8 cellular contexts compared by ENCODE assay signal in the genomic region with DNA sequence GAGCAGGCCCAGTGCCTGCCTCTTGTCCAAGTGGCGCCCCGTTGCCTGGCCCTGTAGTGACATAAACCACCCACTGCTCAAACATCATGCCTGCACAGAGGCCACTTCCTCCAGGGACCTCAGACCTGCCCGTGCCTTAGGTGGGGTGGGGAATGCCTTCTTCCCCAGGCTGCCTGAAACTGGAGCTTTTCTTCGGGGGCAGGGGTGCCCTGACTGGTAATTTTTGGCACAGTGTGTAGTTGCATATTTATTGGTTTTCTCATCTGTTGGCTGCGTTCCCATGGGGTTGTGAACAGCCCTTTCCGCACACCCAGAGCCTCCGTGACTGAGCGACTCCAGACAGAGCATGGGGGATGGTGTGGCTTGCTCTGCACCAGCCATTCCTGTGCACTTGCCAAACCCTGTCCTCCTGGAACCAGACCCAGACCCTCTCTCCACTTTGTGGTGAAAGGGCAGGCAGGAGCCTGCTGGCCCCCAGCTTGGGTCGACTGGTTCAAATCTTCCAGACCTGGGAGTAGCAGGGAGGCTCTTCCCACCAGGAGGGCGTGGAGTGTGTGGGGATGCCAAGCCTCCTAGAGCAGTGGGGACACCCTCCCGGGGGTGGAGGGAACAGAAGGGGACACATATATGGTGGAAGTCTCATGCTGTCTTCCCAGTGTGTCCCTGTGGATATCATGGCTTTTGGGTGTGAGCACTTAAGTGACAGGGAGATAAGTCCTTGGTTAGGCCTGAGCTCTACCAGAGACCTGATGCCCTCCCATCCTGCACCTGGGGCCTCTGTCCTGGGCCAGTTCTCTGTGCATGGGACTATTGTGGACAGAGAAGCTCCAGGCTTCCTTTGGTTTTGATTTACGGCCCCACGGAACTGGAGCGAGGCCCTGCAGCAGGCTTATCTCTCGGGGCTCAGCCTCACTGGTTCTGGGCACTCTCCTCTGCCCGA. TPM values are rescaled to one million over a fixed set of nuclear protein-coding genes. Genes with fewer than 3 reads are reported as not detected.
DNase-seq lines count a peak whose midpoint lies in the region; ATAC-seq and TF ChIP-seq lines count a peak whose summit lies in the region.

No MANE protein-coding gene starts in this region.

- H2BK12ac ChIP-seq in H9 (ENCODE audit: insufficient read length, low read depth, low read length) = no peak overlapping the region

- H3K14ac ChIP-seq in H9 (ENCODE audit: insufficient read depth, low read length) = no peak overlapping the region; the same call in 1 of the 2 replicates

- H3K4me2 ChIP-seq in H9 (ENCODE audit: insufficient read depth, insufficient read length, low read length) = no peak overlapping the region
- no peak overlapping the region for H3K4me2 ChIP-seq in GM23338

- peaks cover 17 to 21% of the 10 kb centered on the region in 2 experiments for H3K4me1 Mint-ChIP-seq in H9
- H3K4me1 Mint-ChIP-seq in stimulated activated memory B cell treated with anti-CD40 and anti-IgM and Interleukin-4, amounts not matched to agents 10 μg/mL and 1 μg/mL and 100 μg/mL, for 72 hours = peaks cover 28% of the 10 kb centered on the region
- H3K4me1 Mint-ChIP-seq in activated T-cell treated with anti-CD3 and anti-CD28 coated beads, Interleukin-2, amount 50 U/mL, for 4 hours (ENCODE audit: low read depth) = peaks cover 2% of the 10 kb centered on the region
- peaks cover 20% of the 10 kb centered on the region for H3K4me1 Mint-ChIP-seq in GM23338

- H3K79me2 ChIP-seq in H9 (ENCODE audit: insufficient read depth, low read length) (no peaks in the 10 kb centered on the region), GM23338 (replicated peaks; ENCODE audit: insufficient read depth) (peaks cover 49% of the 10 kb centered on the region)

- no peaks in the 10 kb centered on the region for H3K36me3 ChIP-seq in RWPE2 (ENCODE audit: low read depth)
- no peaks in the 10 kb centered on the region for H3K36me3 ChIP-seq in GM23338 (ENCODE audit: insufficient read depth)

- H3K9me3 ChIP-seq in H9 (ENCODE audit: control insufficient read depth, low read depth, low read length) (no peaks in the 10 kb centered on the region), RWPE2 (ENCODE audit: severe bottlenecking) (no peaks in the 10 kb centered on the region)

- no peak overlapping the region for H3K4me3 Mint-ChIP-seq in H9
- H3K4me3 Mint-ChIP-seq in stimulated activated memory B cell treated with anti-CD40 and anti-IgM and Interleukin-4, amounts not matched to agents 10 μg/mL and 1 μg/mL and 100 μg/mL, for 72 hours = no peak overlapping the region
- no peak overlapping the region for H3K4me3 Mint-ChIP-seq in activated T-cell treated with anti-CD3 and anti-CD28 coated beads, Interleukin-2, amount 50 U/mL, for 4 hours
- no peak overlapping the region for H3K4me3 Mint-ChIP-seq in GM23338

- H2BK15ac ChIP-seq in H9 (ENCODE audit: low read depth, low read length) = no peak overlapping the region

- peak; percentile 83 for ATAC-seq in RWPE2 (ENCODE audit: low read depth)
- ATAC-seq in Right ventricle myocardium superior (ENCODE audit: poor library complexity) = peak; percentile 63
- peak; percentile 18 for ATAC-seq in stimulated activated memory B cell treated with anti-CD40 and anti-IgM and Interleukin-4, amounts not matched to agents 10 μg/mL and 1 μg/mL and 100 μg/mL, for 72 hours
- ATAC-seq in activated T-cell treated with anti-CD3 and anti-CD28 coated beads, Interleukin-2, amount 50 U/mL, for 4 hours = no peak
- ATAC-seq in GM23338 = no peak; the same call in 2 of the 3 replicates

- H3F3A ChIP-seq in GM23338 (replicated peaks; ENCODE audit: low read depth) = no peaks in the 10 kb centered on the region

- H3K79me1 ChIP-seq in H9 (ENCODE audit: insufficient read depth, low read depth, low read length, poor library complexity, severe bottlenecking) = no peaks in the 10 kb centered on the region

- H3T11ph ChIP-seq in H9 (ENCODE audit: low read length) = no peak overlapping the region

- H3K27ac ChIP-seq in H9 (ENCODE audit: insufficient read length, low read depth, low read length) (no peak overlapping the region), RWPE2 (ENCODE audit: poor library complexity, severe bottlenecking) (peak overlapping the region; percentile 63), GM23338 (ENCODE audit: low read depth) (no peak overlapping the region)

- no peak overlapping the region for H4K8ac ChIP-seq in H9 (replicated peaks; ENCODE audit: insufficient read length, low read depth, low read length)

- H2BK5ac ChIP-seq in H9 (ENCODE audit: insufficient read length, low read length) = no peak overlapping the region

- no peak overlapping the region for H4K91ac ChIP-seq in H9 (ENCODE audit: insufficient read length, low read depth, low read length)

- H2BK120ac ChIP-seq in H9 (ENCODE audit: low read depth, low read length, poor library complexity, severe bottlenecking) = no peak overlapping the region

- TF ChIP-seq CTCF in H9 (conservative IDR thresholded peaks at IDR 0.05) (no peak), RWPE2 (IDR thresholded peaks at IDR 0.05; ENCODE audit: poor library complexity, severe bottlenecking) (no peak), GM23338 (conservative IDR thresholded peaks at IDR 0.05; ENCODE audit: low read depth in 2 of 2) (no peak)

- no peak overlapping the region for H3K9ac ChIP-seq in H9 (ENCODE audit: extremely low read depth, insufficient read length, low read length)

- no peak overlapping the region for H3K56ac ChIP-seq in H9 (ENCODE audit: insufficient read length, low read depth, low read length)

- H3K27me3 Mint-ChIP-seq in H9 (ENCODE audit: low read depth) (no peaks in the 10 kb centered on the region), GM23338 (ENCODE audit: insufficient read depth, low read depth, poor library complexity) (peaks cover 20% of the 10 kb centered on the region)
- peaks cover 40% of the 10 kb centered on the region for H3K27me3 Mint-ChIP-seq in stimulated activated memory B cell treated with anti-CD40 and anti-IgM and Interleukin-4, amounts not matched to agents 10 μg/mL and 1 μg/mL and 100 μg/mL, for 72 hours
- peaks cover 2% of the 10 kb centered on the region for H3K27me3 Mint-ChIP-seq in activated T-cell treated with anti-CD3 and anti-CD28 coated beads, Interleukin-2, amount 50 U/mL, for 4 hours (ENCODE audit: low read depth)

- H4K5ac ChIP-seq in H9 (ENCODE audit: insufficient read length, low read depth, low read length) = no peak overlapping the region

- H3K27me3 ChIP-seq in H9 (ENCODE audit: insufficient read depth, low read length) = no peaks in the 10 kb centered on the region
- no peaks in the 10 kb centered on the region for H3K27me3 ChIP-seq in RWPE2 (ENCODE audit: insufficient read depth, poor library complexity, severe bottlenecking)
- no peaks in the 10 kb centered on the region for H3K27me3 ChIP-seq in GM23338 (ENCODE audit: insufficient read depth)

- no peak overlapping the region for H3K4ac ChIP-seq in H9 (ENCODE audit: low read depth, low read length)

- no peak for DNase-seq in H9
- DNase-seq in RWPE2 (ENCODE audit: low spot score) = peak; percentile 94
- peak; percentile 40 for DNase-seq in Right ventricle myocardium superior
- no peak for DNase-seq in activated T-cell treated with anti-CD3 and anti-CD28 coated beads, Interleukin-2, amount 50 U/mL, for 4 hours
- no peak for DNase-seq in NCI-H2227 treated with DMSO at 0.1 percent for 48 hours (lab: John Stamatoyannopoulos, UW)
- DNase-seq in NCI-H524 treated with DMSO at 0.1 percent for 48 hours (lab: John Stamatoyannopoulos, UW) = no peak
- no peak for DNase-seq in GM23338 (ENCODE audit: low spot score)

- H2AK5ac ChIP-seq in H9 (ENCODE audit: insufficient read length, low read length) = no peak overlapping the region

- no peaks in the 10 kb centered on the region for H3K9me2 ChIP-seq in GM23338 (ENCODE audit: insufficient read depth)

- H3K23ac ChIP-seq in H9 (ENCODE audit: insufficient read length, low read depth, low read length) = no peak overlapping the region

- H4K20me1 ChIP-seq in H9 (ENCODE audit: control insufficient read depth, insufficient read depth, insufficient read length) = no peaks in the 10 kb centered on the region
- peaks cover 7% of the 10 kb centered on the region for H4K20me1 ChIP-seq in GM23338 (replicated peaks; ENCODE audit: insufficient read depth)

- peaks cover 0 to 2% (median 0%) of the 10 kb centered on the region in 3 experiments; a peak in 1 of 7 replicates for H3K36me3 Mint-ChIP-seq in H9 (ENCODE audit: insufficient read depth in 1 of 3, low read depth in 3 of 3)
- H3K36me3 Mint-ChIP-seq in stimulated activated memory B cell treated with anti-CD40 and anti-IgM and Interleukin-4, amounts not matched to agents 10 μg/mL and 1 μg/mL and 100 μg/mL, for 72 hours = no peaks in the 10 kb centered on the region
- no peaks in the 10 kb centered on the region for H3K36me3 Mint-ChIP-seq in activated T-cell treated with anti-CD3 and anti-CD28 coated beads, Interleukin-2, amount 50 U/mL, for 4 hours (ENCODE audit: insufficient read depth)
- H3K36me3 Mint-ChIP-seq in GM23338 (ENCODE audit: low read depth) = no peaks in the 10 kb centered on the region; the same call in 2 of the 3 replicates

- H3K9me3 Mint-ChIP-seq in H9 (no peaks in the 10 kb centered on the region), GM23338 (no peaks in the 10 kb centered on the region; the same call in 2 of the 3 replicates)
- no peaks in the 10 kb centered on the region for H3K9me3 Mint-ChIP-seq in stimulated activated memory B cell treated with anti-CD40 and anti-IgM and Interleukin-4, amounts not matched to agents 10 μg/mL and 1 μg/mL and 100 μg/mL, for 72 hours
- H3K9me3 Mint-ChIP-seq in activated T-cell treated with anti-CD3 and anti-CD28 coated beads, Interleukin-2, amount 50 U/mL, for 4 hours = no peaks in the 10 kb centered on the region

- no peak overlapping the region for H2BK20ac ChIP-seq in H9 (ENCODE audit: low read depth, low read length, poor library complexity, severe bottlenecking)

- intact Hi-C loops in Right ventricle myocardium superior (cut with DNase I) = no loop called here

- H3K27ac Mint-ChIP-seq in H9 = peak overlapping the region in 2 of 3 experiments; percentile 47 to 70; a peak in 2 of 7 replicates
- no peak overlapping the region for H3K27ac Mint-ChIP-seq in stimulated activated memory B cell treated with anti-CD40 and anti-IgM and Interleukin-4, amounts not matched to agents 10 μg/mL and 1 μg/mL and 100 μg/mL, for 72 hours
- H3K27ac Mint-ChIP-seq in GM23338 = no peak overlapping the region

- H3K23me2 ChIP-seq in H9 (ENCODE audit: insufficient read length, low read depth, low read length, poor library complexity, severe bottlenecking) = no peaks in the 10 kb centered on the region

- H3K18ac ChIP-seq in H9 (ENCODE audit: insufficient read length, low read depth, low read length) = no peak overlapping the region

- peaks cover 3% of the 10 kb centered on the region; the same call in 1 of the 2 replicates for H3K4me1 ChIP-seq in H9 (ENCODE audit: insufficient read depth, low read length)
- H3K4me1 ChIP-seq in RWPE2 (ENCODE audit: insufficient read depth, poor library complexity, severe bottlenecking) = peaks cover 25% of the 10 kb centered on the region
- 0 out of 2 replicates have a peak, but pooled peaks cover 4% of the 10 kb centered on the region for H3K4me1 ChIP-seq in GM23338 (ENCODE audit: insufficient read depth)

- H2AFZ ChIP-seq in H9 (ENCODE audit: low read length) = no peak overlapping the region
- no peak overlapping the region for H2AFZ ChIP-seq in GM23338

- WGBS in H9 (ENCODE audit: extremely low coverage, insufficient read length, low lambda C conversion rate) = no CpG with 5 or more reads among the region's 16 CpGs

- no peak overlapping the region for H3K4me3 ChIP-seq in RWPE2 (ENCODE audit: severe bottlenecking)
- no peak overlapping the region for H3K4me3 ChIP-seq in GM23338

RNA-seq across cellular contexts. Expression of a gene that starts 39.6 kb away (rescaled TPM):
- total RNA-seq in H9 (2021) = 69.4 and 70.5 TPM in 2 replicates
- 222 TPM for total RNA-seq in Right ventricle myocardium superior
- 1 to 10 TPM; 2.7 to 3.3 (median 3.0) TPM for total RNA-seq in activated T-cell treated with anti-CD3 and anti-CD28 coated beads, Interleukin-2, amount 50 U/mL, for 4 hours
- 93.4 and 102 TPM in 2 replicates for total RNA-seq in GM23338 (2014; rRNA removed; shearing (Covaris generic))
- 56.4 and 61.7 TPM in 2 replicates for polyA plus RNA-seq in GM23338 (2016; fragmentation: Nextera tagmentation; extraction: Ambion mirVana)

Comparison
In these comparisons a context has a peak if more than half of its experiments do, and no peak if none do; other contexts are left out.
1. DNase-seq: peak in RWPE2 (single experiment) and Right ventricle myocardium superior (single experiment); none in H9 (single experiment), activated T-cell treated with anti-CD3 and anti-CD28 coated beads, Interleukin-2, amount 50 U/mL, for 4 hours (single experiment), NCI-H2227 treated with DMSO at 0.1 percent for 48 hours (single experiment), NCI-H524 treated with DMSO at 0.1 percent for 48 hours (single experiment) and GM23338 (single experiment).
2. H3K27ac Mint-ChIP-seq: peak in H9 (2 of 3); none in stimulated activated memory B cell treated with anti-CD40 and anti-IgM and Interleukin-4, amounts not matched to agents 10 μg/mL and 1 μg/mL and 100 μg/mL, for 72 hours (single experiment) and GM23338 (single experiment).
3. ATAC-seq: peak in RWPE2 (single experiment), Right ventricle myocardium superior (single experiment) and stimulated activated memory B cell treated with anti-CD40 and anti-IgM and Interleukin-4, amounts not matched to agents 10 μg/mL and 1 μg/mL and 100 μg/mL, for 72 hours (single experiment); none in activated T-cell treated with anti-CD3 and anti-CD28 coated beads, Interleukin-2, amount 50 U/mL, for 4 hours (0 of 2) and GM23338 (single experiment).
4. RNA of a gene that starts 39.6 kb away (total RNA-seq): 222 TPM in Right ventricle myocardium superior (single experiment), 93.4 to 102 TPM in GM23338 and 69.4 to 70.5 TPM in H9; 2.7 to 3.3 TPM in activated T-cell treated with anti-CD3 and anti-CD28 coated beads, Interleukin-2, amount 50 U/mL, for 4 hours; every median in the first group is over 10 times any median in the second.